In genomic region chr17:39730095-39730921, GRCh38 we compare ENCODE assay signal across 8 cellular contexts. TPM values are rescaled to one million over a fixed set of nuclear protein-coding genes. Genes with fewer than 3 reads are reported as not detected.
DNase-seq lines count a peak whose midpoint lies in the region; ATAC-seq and TF ChIP-seq lines count a peak whose summit lies in the region.

A gene with protein sequence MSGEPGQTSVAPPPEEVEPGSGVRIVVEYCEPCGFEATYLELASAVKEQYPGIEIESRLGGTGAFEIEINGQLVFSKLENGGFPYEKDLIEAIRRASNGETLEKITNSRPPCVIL (minus strand): TSS chr17:39730532. CDS start chr17:39730495, 37 bp downstream.

- CTCF ChIA-PET in mammary epithelial cell (lab: Charles Lee; ENCODE audit: low non-redundant PET), result interaction anchor here (0.5 to 1.4 kb wide), 5 partner anchors 9 to 504 kb away, joined by 4 to 43 read pairs (median 8); partner anchors contain the start of genes ERBB2 and STAC2

- H3K9me3 ChIP-seq in mammary epithelial cell (replicated peaks; ENCODE audit: insufficient read depth, low read length), result no peaks in the 10 kb centered on the region
- no peaks in the 10 kb centered on the region for H3K9me3 ChIP-seq in spleen

- TF ChIP-seq CTCF in WI38 (IDR thresholded peaks at IDR 0.05; ENCODE audit: low read depth, low read length) (peak; percentile 65), mammary epithelial cell (conservative IDR thresholded peaks at IDR 0.05 in 1 of 2, IDR thresholded peaks at IDR 0.05 in 1 of 2; ENCODE audit: extremely low read depth in 1 of 2, insufficient read depth in 1 of 2, low read depth in 1 of 2, low read length in 2 of 2) (peak; percentile 36 to 87), spleen (IDR thresholded peaks at IDR 0.05 in 8 of 11, conservative IDR thresholded peaks at IDR 0.05 in 3 of 11) (peak; percentile 81 to 96 (median 93))

- H3K27ac Mint-ChIP-seq in immature natural killer cell, result peak within 1 kb of the TSS; percentile 88 to 97 (median 95)

- H3K4me3 Mint-ChIP-seq in immature natural killer cell, result peak within 1 kb of the TSS; percentile 87 to 95 (median 90)

- intact Hi-C loops in mammary epithelial cell (cut with micrococcal nuclease) (loop anchor here (1.0 to 2.0 kb wide), 3 partner anchors 10 to 42 kb away; partner anchors contain the start of gene PGAP3), spleen (cut with DNase I; ENCODE audit: low total_unique reads) (no loop called here)

- peaks cover 2 to 6% (median 2%) of the 10 kb centered on the region in 3 donors for H3K27me3 Mint-ChIP-seq in immature natural killer cell (ENCODE audit: low read depth in 3 of 3)

- peak; percentile 45 to 79 (median 58) for TF ChIP-seq POLR2A in spleen (IDR thresholded peaks at IDR 0.05)

- in situ Hi-C loops in mammary epithelial cell (cut with MboI; ENCODE audit: low sequenced_read_pairs in 2 of 2), result no loop called here

- H3K27me3 ChIP-seq in ACC112 (ENCODE audit: insufficient read depth, low read length) (no peaks in the 10 kb centered on the region), mammary epithelial cell (ENCODE audit: insufficient read depth, low read length) (no peaks in the 10 kb centered on the region), spleen (replicated peaks in 1 of 7) (no peaks in the 10 kb centered on the region)

- H3K79me2 ChIP-seq in ACC112 (ENCODE audit: control insufficient read depth, insufficient read depth, low read length, unreplicated experiment), result no peaks in the 10 kb centered on the region
- no peaks in the 10 kb centered on the region for H3K79me2 ChIP-seq in mammary epithelial cell (ENCODE audit: insufficient read depth, low read length)

- H4K20me1 ChIP-seq in mammary epithelial cell (ENCODE audit: insufficient read depth, low read length), result no peaks in the 10 kb centered on the region

- dilution Hi-C loops in mammary epithelial cell (cut with HindIII; ENCODE audit: low sequenced_read_pairs), result no loop called here

- TSS peak; percentile 77 for BruUV-seq in mammary epithelial cell (replicated peaks; lab: Mats Ljungman, UMichigan)

- peaks cover 0 to 11% (median 3%) of the 10 kb centered on the region in 3 donors for H3K36me3 Mint-ChIP-seq in immature natural killer cell

- H3K9ac ChIP-seq in mammary epithelial cell (ENCODE audit: insufficient read depth, low read length), result peak within 1 kb of the TSS; percentile 49

- peaks cover 20 to 25% of the 10 kb centered on the region in 2 donors for H3K4me1 Mint-ChIP-seq in immature natural killer cell

- ATAC-seq in GM18858 (IDR thresholded peaks at IDR 0.05; ENCODE audit: unreplicated experiment) (peak; percentile 64), HG03095 (IDR thresholded peaks at IDR 0.05; ENCODE audit: unreplicated experiment) (peak; percentile 76)

- peak within 1 kb of the TSS; percentile 94 for H3K4me2 ChIP-seq in mammary epithelial cell (ENCODE audit: insufficient read depth, low read depth, low read length)

- peaks cover 0 to 1% (median 0%) of the 10 kb centered on the region in 6 donors for H3K9me3 Mint-ChIP-seq in immature natural killer cell

- peak within 1 kb of the TSS; percentile 35; the same call in 1 of the 2 replicates for H3K27ac ChIP-seq in ACC112 (ENCODE audit: low read depth, low read length)
- peak within 1 kb of the TSS; percentile 61 for H3K27ac ChIP-seq in mammary epithelial cell (ENCODE audit: insufficient read depth, low read depth, low read length)
- peak within 1 kb of the TSS; percentile 89 to 99 (median 94) for H3K27ac ChIP-seq in spleen

- DNase-seq in NCI-H2196 (lab: John Stamatoyannopoulos, UW; ENCODE audit: unreplicated experiment), result peak; percentile 71
- peak; percentile 75 for DNase-seq in mammary epithelial cell
- peak; percentile 95 for DNase-seq in immature natural killer cell
- DNase-seq in spleen, result peak; percentile 98

- peak within 1 kb of the TSS; percentile 90 for H2AFZ ChIP-seq in ACC112 (ENCODE audit: low read length, unreplicated experiment)
- H2AFZ ChIP-seq in mammary epithelial cell (ENCODE audit: low read depth, low read length), result peak within 1 kb of the TSS; percentile 85

- H3K4me3 ChIP-seq in ACC112 (ENCODE audit: low read depth, low read length), result peak within 1 kb of the TSS; percentile 91
- peak within 1 kb of the TSS; percentile 62 for H3K4me3 ChIP-seq in WI38 (ENCODE audit: low read depth, low read length)
- H3K4me3 ChIP-seq in mammary epithelial cell (replicated peaks in 1 of 3; ENCODE audit: insufficient read depth in 1 of 3, low read depth in 2 of 3, low read length in 3 of 3), result peak within 1 kb of the TSS; percentile 68 to 69 (median 68)
- peak within 1 kb of the TSS; percentile 59 to 84 (median 70) for H3K4me3 ChIP-seq in spleen

- WGBS in mammary epithelial cell (ENCODE audit: low coverage, missing lambda C conversion rate), result 0% methylated on average over 13 of the region's 65 CpGs
- WGBS in spleen, 5 donors, result 1 to 3% (median 1%) methylated on average over 36 to 65 of the region's 65 CpGs

- peaks cover 7% of the 10 kb centered on the region for H3K4me1 ChIP-seq in ACC112 (ENCODE audit: control insufficient read depth, insufficient read depth, low read length, unreplicated experiment)
- peaks cover 7% of the 10 kb centered on the region for H3K4me1 ChIP-seq in mammary epithelial cell (ENCODE audit: insufficient read depth, low read length)
- H3K4me1 ChIP-seq in spleen, result peaks cover 7 to 34% (median 18%) of the 10 kb centered on the region in 6 donors

- no peaks in the 10 kb centered on the region for H3K36me3 ChIP-seq in ACC112 (ENCODE audit: insufficient read depth, low read length)
- H3K36me3 ChIP-seq in mammary epithelial cell (ENCODE audit: insufficient read depth, low read length), result no peaks in the 10 kb centered on the region
- H3K36me3 ChIP-seq in spleen, result peaks cover 0 to 40% (median 22%) of the 10 kb centered on the region in 6 donors

RNA-seq across cellular contexts. Expression of the gene that starts here (rescaled TPM):
- total RNA-seq in mammary epithelial cell, result 10 to 100 TPM; 10.2 to 36.8 TPM
- polyA plus RNA-seq in mammary epithelial cell, result 47.4 TPM
- polyA minus RNA-seq in mammary epithelial cell, result 29.8 TPM
- polyA plus RNA-seq in immature natural killer cell, result 100 to 1,000 TPM; 181 to 197 (median 181) TPM
- 10 to 100 TPM; 28.0 to 58.2 (median 40.5) TPM for total RNA-seq in spleen
- 10 to 100 TPM; 60.9 to 85.2 (median 78.7) TPM for polyA plus RNA-seq in spleen

Comparison
In these comparisons a context has a peak if more than half of its experiments do, and no peak if none do; other contexts are left out.
1. Peak in every context shown above with its lines: DNase-seq, ATAC-seq, H3K4me3 ChIP-seq and H3K27ac ChIP-seq.
2. H3K27ac ChIP-seq: peak in every context shown above with its lines; median percentile 94 in spleen; 61 in mammary epithelial cell; 35 in ACC112.